Comparison of ENCODE assay signal across 8 cellular contexts in genomic region chr1:2577565-2578075, GRCh38.
A peak's percentile ranks its signal among the peaks of the same experiment; 100 is the strongest.
DNase-seq lines count a peak whose midpoint lies in the region; ATAC-seq and TF ChIP-seq lines count a peak whose summit lies in the region.
"Not testable (repeated sequence)": the region's sequence is repeated elsewhere in the genome, so short reads cannot be mapped to it uniquely, and the experiment has no call there.

No MANE protein-coding gene starts in this region.

- not testable (repeated sequence) for H3K27me3 Mint-ChIP-seq in effector memory CD8-positive, alpha-beta T cell

- H3K4me1 ChIP-seq in DOHH2 (ENCODE audit: control insufficient read depth, low read length) (peaks cover 67% of the 10 kb centered on the region), OCI-LY1 (ENCODE audit: insufficient read depth, low read length, severe bottlenecking) (peaks cover 28% of the 10 kb centered on the region), mucosa of stomach (ENCODE audit: control insufficient read depth, insufficient read depth, low read length) (peaks cover 42% of the 10 kb centered on the region)

- not testable (repeated sequence) for H3K9me3 ChIP-seq in DOHH2 (ENCODE audit: control insufficient read depth, insufficient read depth, low read length); OCI-LY1 (ENCODE audit: low read length); mucosa of stomach (ENCODE audit: control insufficient read depth, low read length)

- peaks cover 4 to 15% of the 10 kb centered on the region in 2 donors for H3K9me3 Mint-ChIP-seq in effector memory CD8-positive, alpha-beta T cell
- peaks cover 12% of the 10 kb centered on the region for H3K9me3 Mint-ChIP-seq in stimulated activated effector memory CD8-positive, alpha-beta T cell treated with anti-CD3 and anti-CD28 coated beads, Interleukin-12 subunit alpha, Interleukin-12 subunit beta, amount 100 ng/mL, for 72 hours

- not testable (repeated sequence) for H3K36me3 ChIP-seq in DOHH2 (ENCODE audit: control insufficient read depth, low read length); OCI-LY1 (ENCODE audit: insufficient read depth, low read length); mucosa of stomach (ENCODE audit: control insufficient read depth, insufficient read depth, low read length)

- H4K20me1 ChIP-seq in DOHH2 (ENCODE audit: control insufficient read depth, insufficient read depth, low read depth, low read length); OCI-LY1 (ENCODE audit: insufficient read depth, low read length): not testable (repeated sequence)

- H3K27ac ChIP-seq in DOHH2 (ENCODE audit: low read depth, low read length) (peak overlapping the region; percentile 74), OCI-LY1 (ENCODE audit: low read depth, low read length, poor library complexity, severe bottlenecking) (peak overlapping the region; percentile 12)

- H3K27me3 ChIP-seq in DOHH2 (ENCODE audit: control insufficient read depth, low read length); OCI-LY1 (ENCODE audit: insufficient read depth, low read length); mucosa of stomach (ENCODE audit: control insufficient read depth, insufficient read depth, low read length): not testable (repeated sequence)

- H3K4me3 ChIP-seq in DOHH2 (ENCODE audit: low read length) (peak overlapping the region; percentile 73), OCI-LY1 (ENCODE audit: low read depth, low read length, poor library complexity, severe bottlenecking) (peak overlapping the region; percentile 21), mucosa of stomach (ENCODE audit: low read length) (peak overlapping the region; percentile 17)

- H3F3A ChIP-seq in DOHH2 (ENCODE audit: control insufficient read depth, insufficient read depth); OCI-LY1 (ENCODE audit: insufficient read depth, low read length): not testable (repeated sequence)

- peaks cover 21% of the 10 kb centered on the region for H3K36me3 Mint-ChIP-seq in effector memory CD8-positive, alpha-beta T cell (ENCODE audit: insufficient read depth)
- H3K36me3 Mint-ChIP-seq in stimulated activated effector memory CD8-positive, alpha-beta T cell treated with anti-CD3 and anti-CD28 coated beads, Interleukin-12 subunit alpha, Interleukin-12 subunit beta, amount 100 ng/mL, for 72 hours: not testable (repeated sequence)

- not testable (repeated sequence) for H3K9me2 ChIP-seq in DOHH2 (replicated peaks; ENCODE audit: control insufficient read depth, low read length); OCI-LY1 (ENCODE audit: low read depth, low read length)

- H3K9ac ChIP-seq in OCI-LY1 (ENCODE audit: low read length): peak overlapping the region; percentile 26; the same call in 1 of the 2 replicates
- peak overlapping the region; percentile 72 for H3K9ac ChIP-seq in mucosa of stomach (ENCODE audit: low read length)

- TF ChIP-seq CTCF in DOHH2 (IDR thresholded peaks at IDR 0.05; ENCODE audit: low read depth, low read length, poor library complexity, severe bottlenecking); OCI-LY1 (IDR thresholded peaks at IDR 0.05; ENCODE audit: low read length): not testable (repeated sequence)

- H3K4me2 ChIP-seq in DOHH2 (ENCODE audit: low read length): peak overlapping the region; percentile 69
- peak overlapping the region; percentile 44; the same call in 1 of the 2 replicates for H3K4me2 ChIP-seq in OCI-LY1 (ENCODE audit: low read length)

- H3K4me1 Mint-ChIP-seq in effector memory CD8-positive, alpha-beta T cell (ENCODE audit: low read depth in 2 of 2): peaks cover 19 to 23% of the 10 kb centered on the region in 2 donors
- H3K4me1 Mint-ChIP-seq in stimulated activated effector memory CD8-positive, alpha-beta T cell treated with anti-CD3 and anti-CD28 coated beads, Interleukin-12 subunit alpha, Interleukin-12 subunit beta, amount 100 ng/mL, for 72 hours: peaks cover 58% of the 10 kb centered on the region

- peak; percentile 58 for DNase-seq in activated T-cell treated with anti-CD3 and anti-CD28 coated beads, Interleukin-2, amount 50 U/mL, for 1 hour
- DNase-seq in effector memory CD8-positive, alpha-beta T cell: peak in 1 of 3 experiments; percentile 26
- not testable (repeated sequence) for DNase-seq in stimulated activated effector memory CD8-positive, alpha-beta T cell treated with anti-CD3 and anti-CD28 coated beads, Interleukin-12 subunit alpha, Interleukin-12 subunit beta, amount 100 ng/mL, for 72 hours (ENCODE audit: low spot score in 2 of 2)

- H2AFZ ChIP-seq in OCI-LY1 (ENCODE audit: low read length): not testable (repeated sequence)

- peak; percentile 41 for ATAC-seq in GM19397 (IDR thresholded peaks at IDR 0.05; ENCODE audit: unreplicated experiment)
- peak; percentile 21 for ATAC-seq in HG02884 (IDR thresholded peaks at IDR 0.05; ENCODE audit: unreplicated experiment)
- peak; percentile 40 for ATAC-seq in effector memory CD8-positive, alpha-beta T cell (replicated peaks)
- peak; percentile 71 for ATAC-seq in stimulated activated effector memory CD8-positive, alpha-beta T cell treated with anti-CD3 and anti-CD28 coated beads, Interleukin-12 subunit alpha, Interleukin-12 subunit beta, amount 100 ng/mL, for 72 hours

- H3K27ac Mint-ChIP-seq in effector memory CD8-positive, alpha-beta T cell: peak overlapping the region; percentile 99 to 100
- H3K27ac Mint-ChIP-seq in stimulated activated effector memory CD8-positive, alpha-beta T cell treated with anti-CD3 and anti-CD28 coated beads, Interleukin-12 subunit alpha, Interleukin-12 subunit beta, amount 100 ng/mL, for 72 hours: peak overlapping the region; percentile 98

- H3K4me3 Mint-ChIP-seq in effector memory CD8-positive, alpha-beta T cell: peak overlapping the region; percentile 79 to 84
- H3K4me3 Mint-ChIP-seq in stimulated activated effector memory CD8-positive, alpha-beta T cell treated with anti-CD3 and anti-CD28 coated beads, Interleukin-12 subunit alpha, Interleukin-12 subunit beta, amount 100 ng/mL, for 72 hours: peak overlapping the region; percentile 73

- not testable (repeated sequence) for H3K79me2 ChIP-seq in DOHH2 (ENCODE audit: control insufficient read depth, low read length); OCI-LY1 (ENCODE audit: insufficient read depth, low read length)

Comparison
In these comparisons a context has a peak if more than half of its experiments do, and no peak if none do; other contexts are left out.
1. H3K4me3 ChIP-seq: peak in every context shown above with its lines; median percentile 73 in DOHH2; 21 in OCI-LY1; 17 in mucosa of stomach.
2. ATAC-seq: peak in every context shown above with its lines; median percentile 71 in stimulated activated effector memory CD8-positive, alpha-beta T cell treated with anti-CD3 and anti-CD28 coated beads, Interleukin-12 subunit alpha, Interleukin-12 subunit beta, amount 100 ng/mL, for 72 hours; 41 in GM19397; 40 in effector memory CD8-positive, alpha-beta T cell; 21 in HG02884.